In genomic region chr1:19042675-19043578, GRCh38 we compare ENCODE assay signal across 19 cellular contexts.
DNase-seq lines count a peak whose midpoint lies in the region; ATAC-seq, FAIRE-seq and TF ChIP-seq lines count a peak whose summit lies in the region.
"Had no signal": no experiment of that assay in that cellular context is flagged by ENCODE, and none has a peak within 500 bp of the region (broad histone marks: within the 10 kb centered on the region; RNA-seq: fewer than 3 reads in every experiment).

No MANE protein-coding gene starts in this region.

- no peak for ATAC-seq in psoas muscle
- ATAC-seq: left lobe of liver had no signal

- TF ChIP-seq EP300 in sigmoid colon (IDR thresholded peaks at IDR 0.05) = no peak

- no peaks in the 10 kb centered on the region for H3K27me3 ChIP-seq in GM23248 (replicated peaks; ENCODE audit: insufficient read depth)
- H3K27me3 ChIP-seq in sigmoid colon = peaks cover 0 to 20% (median 8%) of the 10 kb centered on the region in 3 donors
- peaks cover 0 to 21% (median 6%) of the 10 kb centered on the region in 3 donors for H3K27me3 ChIP-seq in psoas muscle (ENCODE audit: insufficient read depth in 3 of 3, low read length in 2 of 3)
- H3K27me3 ChIP-seq: BLaER1 treated with 17β-estradiol and CSF1 and Interleukin-3, amounts not matched to agents 10 nM and 100 nM; pancreas had no signal

- no peak overlapping the region for H3K4me2 ChIP-seq in GM23248 (ENCODE audit: unreplicated experiment)
- H3K4me2 ChIP-seq: BLaER1 treated with 17β-estradiol and CSF1 and Interleukin-3, amounts not matched to agents 10 nM and 100 nM had no signal

- no peaks in the 10 kb centered on the region for H4K20me1 ChIP-seq in GM23248 (ENCODE audit: insufficient read depth)
- H4K20me1 ChIP-seq: BLaER1 treated with 17β-estradiol and CSF1 and Interleukin-3, amounts not matched to agents 10 nM and 100 nM had no signal

- H3K9ac ChIP-seq in GM23248 = no peak overlapping the region
- H3K9ac ChIP-seq: BLaER1 treated with 17β-estradiol and CSF1 and Interleukin-3, amounts not matched to agents 10 nM and 100 nM had no signal

- H3F3A ChIP-seq in GM23248 (ENCODE audit: insufficient read depth) = no peaks in the 10 kb centered on the region

- H3K9me2 ChIP-seq in GM23248 (ENCODE audit: insufficient read depth) = no peaks in the 10 kb centered on the region

- H3K36me3 ChIP-seq in GM23248 (ENCODE audit: low read depth) = no peaks in the 10 kb centered on the region
- no peaks in the 10 kb centered on the region for H3K36me3 ChIP-seq in sigmoid colon
- H3K36me3 ChIP-seq in psoas muscle (ENCODE audit: insufficient read depth in 1 of 2, low read depth in 1 of 2) = no peaks in the 10 kb centered on the region
- H3K36me3 ChIP-seq: BLaER1 treated with 17β-estradiol and CSF1 and Interleukin-3, amounts not matched to agents 10 nM and 100 nM; pancreas had no signal

- H3K4me3 ChIP-seq in GM23248 = no peak overlapping the region
- no peak overlapping the region for H3K4me3 ChIP-seq in epithelial cell of esophagus (ENCODE audit: low read length)
- H3K4me3 ChIP-seq in sigmoid colon = no peak overlapping the region
- no peak overlapping the region for H3K4me3 ChIP-seq in psoas muscle
- H3K4me3 ChIP-seq: BLaER1 treated with 17β-estradiol and CSF1 and Interleukin-3, amounts not matched to agents 10 nM and 100 nM; pancreas; skin epidermis had no signal

- H3K79me2 ChIP-seq in GM23248 (ENCODE audit: insufficient read depth) = no peaks in the 10 kb centered on the region

- H3K9me3 ChIP-seq in GM23248 (ENCODE audit: low read depth) (no peaks in the 10 kb centered on the region), sigmoid colon (no peaks in the 10 kb centered on the region), psoas muscle (no peaks in the 10 kb centered on the region)
- H3K9me3 ChIP-seq: BLaER1 treated with 17β-estradiol and CSF1 and Interleukin-3, amounts not matched to agents 10 nM and 100 nM; pancreas had no signal

- 37 to 42% methylated on average over 18 of the region's 18 CpGs for WGBS in GM23248 (ENCODE audit: low coverage in 1 of 2, low lambda C conversion rate in 2 of 2, missing lambda C conversion rate in 2 of 2), 2 experiments
- WGBS in sigmoid colon, 2 donors = 63 to 67% methylated on average over 18 of the region's 18 CpGs
- WGBS in psoas muscle, 3 donors = 48 to 53% (median 49%) methylated on average over 18 of the region's 18 CpGs

- TF ChIP-seq POLR2A in sigmoid colon (IDR thresholded peaks at IDR 0.05) = no peak

- H3K4me1 ChIP-seq in GM23248 (ENCODE audit: insufficient read depth) = no peaks in the 10 kb centered on the region
- no peaks in the 10 kb centered on the region for H3K4me1 ChIP-seq in sigmoid colon
- no peaks in the 10 kb centered on the region for H3K4me1 ChIP-seq in psoas muscle

- FAIRE-seq in frontal cortex (lab: Jason Lieb, UNC) = no peak
- FAIRE-seq: A204.1, endometrium, pancreas, urothelium cell line had no signal

- H2AFZ ChIP-seq in GM23248 = no peak overlapping the region

- peak; percentile 38 to 49 for DNase-seq in activated CD4-positive, alpha-beta T cell treated with anti-CD3 and anti-CD28 coated beads, Interleukin-2, amount 50 U/mL, for 48 hours
- no peak for DNase-seq in activated CD4-positive, alpha-beta T cell treated with anti-CD3 and anti-CD28 coated beads for 4 hours
- DNase-seq in GM23248 (peak; percentile 49), epithelial cell of esophagus (ENCODE audit: low read depth) (peak; percentile 36), sigmoid colon (peak; percentile 42), frontal cortex (ENCODE audit: low spot score in 2 of 2) (no peak), GM19240 (ENCODE audit: insufficient read length, low spot score) (no peak), psoas muscle (no peak)
- DNase-seq: activated B cell treated with CpG ODN at 0.5 μM for 24 hours, amniotic stem cell, NCI-H1436 treated with DMSO at 0.1 percent for 48 hours, NCI-H226 had no signal

- intact Hi-C loops in sigmoid colon (cut with DNase I) = no loop called here
- intact Hi-C loops in psoas muscle (cut with DNase I) = no loop called here

- no peak overlapping the region for H3K27ac ChIP-seq in GM23248
- H3K27ac ChIP-seq in sigmoid colon = no peak overlapping the region
- no peak overlapping the region for H3K27ac ChIP-seq in psoas muscle
- H3K27ac ChIP-seq: BLaER1 treated with 17β-estradiol and CSF1 and Interleukin-3, amounts not matched to agents 10 nM and 100 nM had no signal

- TF ChIP-seq CTCF in epithelial cell of esophagus (IDR thresholded peaks at IDR 0.05; ENCODE audit: insufficient read depth, low read depth, low read length, missing control alignments) (no peak), sigmoid colon (IDR thresholded peaks at IDR 0.05) (no peak), psoas muscle (IDR thresholded peaks at IDR 0.05) (no peak)

- in situ Hi-C loops in GM23248 (cut with MboI) = no loop called here

Comparison
In these comparisons a context has a peak if more than half of its experiments do, and no peak if none do; other contexts are left out.
1. DNase-seq: peak in activated CD4-positive, alpha-beta T cell treated with anti-CD3 and anti-CD28 coated beads, Interleukin-2, amount 50 U/mL, for 48 hours (2 of 2), GM23248 (single experiment), epithelial cell of esophagus (single experiment) and sigmoid colon (single experiment); none in activated CD4-positive, alpha-beta T cell treated with anti-CD3 and anti-CD28 coated beads for 4 hours (0 of 2), frontal cortex (0 of 2), GM19240 (single experiment) and psoas muscle (0 of 2).